In the genomic region with DNA sequence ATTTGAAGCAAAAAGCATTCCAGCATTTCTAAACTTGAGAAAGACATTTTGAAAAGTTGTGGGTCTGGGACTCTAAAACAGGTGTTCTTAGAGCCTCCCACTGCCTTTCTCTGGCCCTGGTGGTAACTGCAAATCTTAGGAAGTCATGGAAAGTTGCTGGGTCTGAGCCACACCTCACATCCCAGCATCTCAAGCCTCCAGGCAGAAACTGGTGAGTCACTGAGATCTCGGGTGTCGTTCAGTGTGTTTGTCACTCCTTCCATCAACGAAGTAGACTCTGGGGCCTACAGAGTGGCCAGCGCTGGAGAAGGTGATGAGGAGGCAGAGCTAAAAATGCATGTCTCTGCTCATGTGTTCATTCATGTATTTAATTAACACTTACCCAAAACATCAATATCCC, we compare ENCODE assay signal across 20 cellular contexts. TPM values are rescaled to one million over a fixed set of nuclear protein-coding genes. Genes with fewer than 3 reads are reported as not detected.
DNase-seq lines count a peak whose midpoint lies in the region; ATAC-seq, FAIRE-seq and TF ChIP-seq lines count a peak whose summit lies in the region.
"Had no signal": no experiment of that assay in that cellular context is flagged by ENCODE, and none has a peak within 500 bp of the region (broad histone marks: within the 10 kb centered on the region; RNA-seq: fewer than 3 reads in every experiment).

No MANE protein-coding gene starts in this region.

- H3K27ac Mint-ChIP-seq in MCF 10A (ENCODE audit: low read depth, unreplicated experiment), result no peak overlapping the region
- H3K27ac Mint-ChIP-seq in activated naive CD4-positive, alpha-beta T cell treated with anti-CD3 and anti-CD28 coated beads for 36 hours, result no peak overlapping the region

- H3K9me3 Mint-ChIP-seq in MCF 10A (ENCODE audit: unreplicated experiment), result no peaks in the 10 kb centered on the region
- H3K9me3 Mint-ChIP-seq in activated naive CD4-positive, alpha-beta T cell treated with anti-CD3 and anti-CD28 coated beads for 36 hours, result no peaks in the 10 kb centered on the region

- TF ChIP-seq CTCF in MCF 10A (IDR thresholded peaks at IDR 0.05; ENCODE audit: unreplicated experiment) (no peak), breast epithelium (IDR thresholded peaks at IDR 0.05) (no peak), OCI-LY7 (conservative IDR thresholded peaks at IDR 0.05; ENCODE audit: low read length) (no peak)

- H3K4me1 Mint-ChIP-seq in MCF 10A (ENCODE audit: insufficient read depth, unreplicated experiment), result peaks cover 7% of the 10 kb centered on the region
- no peaks in the 10 kb centered on the region for H3K4me1 Mint-ChIP-seq in activated naive CD4-positive, alpha-beta T cell treated with anti-CD3 and anti-CD28 coated beads for 36 hours (ENCODE audit: low read depth)

- intact Hi-C loops in MCF 10A (cut with micrococcal nuclease) (no loop called here), breast epithelium (cut with DNase I; ENCODE audit: low total_unique reads) (no loop called here), OCI-LY7 (cut with micrococcal nuclease; ENCODE audit: unreplicated experiment) (no loop called here)
- intact Hi-C loops in activated naive CD4-positive, alpha-beta T cell treated with anti-CD3 and anti-CD28 coated beads for 36 hours (cut with micrococcal nuclease), result no loop called here

- H3K36me3 Mint-ChIP-seq in MCF 10A (ENCODE audit: insufficient read depth, unreplicated experiment), result no peaks in the 10 kb centered on the region
- no peaks in the 10 kb centered on the region for H3K36me3 Mint-ChIP-seq in activated naive CD4-positive, alpha-beta T cell treated with anti-CD3 and anti-CD28 coated beads for 36 hours (ENCODE audit: low read depth)

- POLR2A ChIA-PET in MCF 10A (lab: Yijun Ruan, JAX) (interaction anchor here (0.6 to 0.7 kb wide), 2 partner anchors 12 to 15 kb away, joined by 3 to 4 read pairs; no protein-coding TSS in a partner anchor), OCI-LY7 (lab: Charles Lee) (interaction anchor here (0.6 to 0.9 kb wide), 2 partner anchors 20 to 143 kb away, joined by 3 read pairs; no protein-coding TSS in a partner anchor)

- H3K27me3 Mint-ChIP-seq in MCF 10A (ENCODE audit: insufficient read depth, unreplicated experiment), result no peaks in the 10 kb centered on the region
- no peaks in the 10 kb centered on the region for H3K27me3 Mint-ChIP-seq in activated naive CD4-positive, alpha-beta T cell treated with anti-CD3 and anti-CD28 coated beads for 36 hours (ENCODE audit: low read depth)

- H3K4me3 Mint-ChIP-seq in MCF 10A (ENCODE audit: unreplicated experiment), result no peak overlapping the region
- no peak overlapping the region for H3K4me3 Mint-ChIP-seq in activated naive CD4-positive, alpha-beta T cell treated with anti-CD3 and anti-CD28 coated beads for 36 hours

- DNase-seq in MCF 10A (ENCODE audit: unreplicated experiment) (peak; percentile 85), breast epithelium (ENCODE audit: low spot score in 2 of 2) (no peak), RCC 7860 (ENCODE audit: low spot score) (peak; percentile 11), fibroblast of gingiva (ENCODE audit: low read depth) (peak; percentile 57), NCI-H2107 (lab: John Stamatoyannopoulos, UW) (no peak), OCI-LY7 (ENCODE audit: low spot score) (no peak)
- DNase-seq in activated naive CD4-positive, alpha-beta T cell treated with anti-CD3 and anti-CD28 coated beads for 36 hours, result no peak
- DNase-seq: activated CD8-positive, alpha-beta memory T cell treated with anti-CD3 and anti-CD28 coated beads for 24 hours; KG1; kidney glomerular epithelial cell; midbrain; NCI-H1417; NCI-H446 treated with DMSO at 0.1 percent for 48 hours; stimulated activated CD4-positive, alpha-beta T cell treated with anti-CD3 and anti-CD28 coated beads, Interleukin-4, amount 100 ng/mL, for 4 hours; WERI-Rb-1 had no signal

- CTCF ChIA-PET in MCF 10A (lab: Yijun Ruan, JAX) (interaction anchor here (0.6 to 29.7 kb wide), 6 partner anchors 11 to 548 kb away, joined by 3 to 633 read pairs (median 4); a partner anchor contains a TSS), OCI-LY7 (lab: Charles Lee; ENCODE audit: unreplicated experiment) (no interaction called here)
- CTCF ChIA-PET in activated naive CD4-positive, alpha-beta T cell treated with anti-CD3 and anti-CD28 coated beads for 36 hours (lab: Charles Lee), result interaction anchor here (0.8 to 1.9 kb wide), 4 partner anchors 10 to 259 kb away, joined by 3 to 10 read pairs (median 4); no protein-coding TSS in a partner anchor

- no peak for ATAC-seq in HG02981 (IDR thresholded peaks at IDR 0.05; ENCODE audit: unreplicated experiment)

- H3K4me2 ChIP-seq in OCI-LY7 (ENCODE audit: low read length), result no peak overlapping the region

- H3K36me3 ChIP-seq in breast epithelium (no peaks in the 10 kb centered on the region), OCI-LY7 (ENCODE audit: insufficient read depth, low read length) (no peaks in the 10 kb centered on the region)
- H3K36me3 ChIP-seq: ascending aorta, neutrophil, WERI-Rb-1 had no signal

- BruUV-seq in MCF 10A (replicated peaks; lab: Mats Ljungman, UMichigan) (no TSS peak), OCI-LY7 (replicated peaks; lab: Mats Ljungman, UMichigan) (no TSS peak)

- no peaks in the 10 kb centered on the region for H3K79me2 ChIP-seq in OCI-LY7 (ENCODE audit: insufficient read depth, low read depth, low read length)

- H3K4me1 ChIP-seq in breast epithelium (no peaks in the 10 kb centered on the region), OCI-LY7 (ENCODE audit: insufficient read depth, low read length, poor library complexity, severe bottlenecking) (no peaks in the 10 kb centered on the region)
- H3K4me1 ChIP-seq: ascending aorta had no signal

- H3K9me2 ChIP-seq in OCI-LY7 (ENCODE audit: insufficient read depth, low read length), result no peaks in the 10 kb centered on the region

- H3K27me3 ChIP-seq in breast epithelium, result no peaks in the 10 kb centered on the region
- H3K27me3 ChIP-seq: ascending aorta, neutrophil had no signal

- H4K20me1 ChIP-seq in OCI-LY7 (ENCODE audit: insufficient read depth, low read length), result no peaks in the 10 kb centered on the region

- no peak for TF ChIP-seq POLR2A in breast epithelium (IDR thresholded peaks at IDR 0.05)

- H3K4me3 ChIP-seq in breast epithelium (no peak overlapping the region), OCI-LY7 (ENCODE audit: low read depth, low read length, poor library complexity, severe bottlenecking) (no peak overlapping the region)
- H3K4me3 ChIP-seq: ascending aorta had no signal

- H3K27ac ChIP-seq in breast epithelium, result peak overlapping the region in 1 of 2 donors; percentile 9
- no peak overlapping the region for H3K27ac ChIP-seq in OCI-LY7 (ENCODE audit: low read depth, low read length, poor library complexity, severe bottlenecking)
- H3K27ac ChIP-seq: ascending aorta, neutrophil, WERI-Rb-1 had no signal

- FAIRE-seq in RCC 7860 (lab: Jason Lieb, UNC), result no peak
- FAIRE-seq: G401.6 had no signal

- no peaks in the 10 kb centered on the region for H3K9me3 ChIP-seq in breast epithelium
- H3K9me3 ChIP-seq in OCI-LY7 (ENCODE audit: low read length), result no peaks in the 10 kb centered on the region
- H3K9me3 ChIP-seq: ascending aorta, neutrophil had no signal

- no peak overlapping the region for H2AFZ ChIP-seq in OCI-LY7 (ENCODE audit: low read length)

RNA-seq across cellular contexts. Expression of a gene that starts 59.6 kb away (rescaled TPM):
- total RNA-seq in MCF 10A (2022) (not detected in 2 replicates), breast epithelium (under 1 TPM in 2 of 3 donors, not detected in 1; 0.15 to 0.80 TPM), OCI-LY7 (2022) (not detected in 2 replicates)
- not detected for total RNA-seq in activated naive CD4-positive, alpha-beta T cell treated with anti-CD3 and anti-CD28 coated beads for 36 hours
- not detected in 2 replicates for total RNA-seq in OCI-LY7 (2014; rRNA removed; shearing (Covaris generic))
- total RNA-seq: ascending aorta, dermis microvascular lymphatic vessel endothelial cell had no signal

Comparison
In these comparisons a context has a peak if more than half of its experiments do, and no peak if none do; other contexts are left out.
1. DNase-seq: peak in MCF 10A (single experiment), RCC 7860 (single experiment) and fibroblast of gingiva (single experiment); none in breast epithelium (0 of 2), NCI-H2107 (single experiment), activated naive CD4-positive, alpha-beta T cell treated with anti-CD3 and anti-CD28 coated beads for 36 hours (single experiment) and OCI-LY7 (single experiment).